ENCODE assay signal across 1 cellular context in the genomic region with DNA sequence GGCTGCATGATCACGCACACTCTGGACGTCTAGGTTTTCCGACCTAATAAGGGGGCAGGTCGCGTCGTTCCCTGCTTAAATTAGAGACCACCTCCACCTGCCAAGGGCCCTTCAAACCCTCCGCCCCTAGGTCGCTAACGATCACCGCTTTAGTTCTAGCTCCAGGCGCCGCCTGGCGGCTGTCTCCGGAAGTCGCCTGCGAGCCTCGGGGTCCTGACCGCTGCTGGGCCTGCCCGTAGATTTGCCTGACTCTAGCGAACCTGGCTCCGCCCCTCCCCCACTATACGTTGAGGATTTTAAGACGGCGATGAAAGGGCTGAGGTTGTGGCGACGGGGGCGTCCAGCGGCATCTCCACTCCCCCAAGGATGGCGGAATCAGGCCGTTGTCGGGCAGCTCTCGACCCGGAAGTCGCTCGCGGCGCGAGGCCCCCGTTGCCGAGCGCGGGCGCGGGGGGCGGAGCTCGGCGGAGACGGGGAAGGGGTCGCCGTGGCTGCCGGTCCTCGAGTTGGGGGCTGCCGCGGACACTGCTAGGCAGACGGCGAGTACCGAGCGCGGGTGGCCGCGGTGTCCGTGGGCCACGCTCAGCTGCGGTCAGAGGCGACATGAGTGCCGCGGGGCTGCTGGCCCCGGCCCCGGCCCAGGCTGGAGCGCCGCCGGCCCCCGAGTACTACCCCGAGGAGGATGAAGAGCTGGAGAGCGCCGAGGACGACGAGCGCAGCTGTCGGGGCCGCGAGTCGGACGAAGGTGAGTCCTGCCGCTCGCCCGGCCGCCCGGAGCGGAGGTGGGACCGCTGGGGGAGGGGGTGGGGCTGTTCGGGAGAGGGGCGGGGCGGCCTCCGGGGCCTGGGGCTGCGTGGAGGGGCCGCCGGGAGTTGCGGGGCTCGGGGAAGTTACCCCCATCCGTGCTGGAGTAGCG.
TF ChIP-seq lines count a peak whose summit lies in the region.

A gene with protein sequence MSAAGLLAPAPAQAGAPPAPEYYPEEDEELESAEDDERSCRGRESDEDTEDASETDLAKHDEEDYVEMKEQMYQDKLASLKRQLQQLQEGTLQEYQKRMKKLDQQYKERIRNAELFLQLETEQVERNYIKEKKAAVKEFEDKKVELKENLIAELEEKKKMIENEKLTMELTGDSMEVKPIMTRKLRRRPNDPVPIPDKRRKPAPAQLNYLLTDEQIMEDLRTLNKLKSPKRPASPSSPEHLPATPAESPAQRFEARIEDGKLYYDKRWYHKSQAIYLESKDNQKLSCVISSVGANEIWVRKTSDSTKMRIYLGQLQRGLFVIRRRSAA (plus strand): TSS at position 467 of the 916 bp plus-strand sequence. CDS start 137 bp downstream, at position 604.

TF ChIP-seq in HEK293, 187 proteins besides CTCF, POLR2A, EP300 and RAD21 (continued from another document and continues in another):
- TF ChIP-seq IKZF3 (tag by site-specific recombination; IDR thresholded peaks at IDR 0.05) (no peak), ZNF248 (tag by site-specific recombination; IDR thresholded peaks at IDR 0.05) (no peak), ZNF692 (tag by site-specific recombination; IDR thresholded peaks at IDR 0.05) (peak; percentile 97), MZF1 (tag by site-specific recombination; IDR thresholded peaks at IDR 0.05; ENCODE audit: borderline replicate concordance) (no peak), PRDM6 (tag by site-specific recombination; IDR thresholded peaks at IDR 0.05) (no peak), ZNF501 (tag by site-specific recombination; IDR thresholded peaks at IDR 0.05) (peak; percentile 83), ZNF132 (tag by site-specific recombination; IDR thresholded peaks at IDR 0.05; ENCODE audit: borderline replicate concordance) (no peak), ZNF701 (tag by site-specific recombination; IDR thresholded peaks at IDR 0.05) (no peak), ZFP3 (tag by site-specific recombination; IDR thresholded peaks at IDR 0.05; ENCODE audit: low read depth) (no peak), ZNF423 (tag by site-specific recombination; IDR thresholded peaks at IDR 0.05) (no peak), ZNF214 (tag by site-specific recombination; IDR thresholded peaks at IDR 0.05; ENCODE audit: borderline replicate concordance) (no peak), ZSCAN23 (tag by site-specific recombination; IDR thresholded peaks at IDR 0.05) (0 out of 2 replicates have a peak, but pooled peaks have one; percentile 55), ZNF311 (tag by site-specific recombination; IDR thresholded peaks at IDR 0.05; ENCODE audit: borderline replicate concordance) (no peak), TCF7L2 (IDR thresholded peaks at IDR 0.05; ENCODE audit: borderline replicate concordance, low read depth, low read length) (no peak), ZNF449 (tag by site-specific recombination; IDR thresholded peaks at IDR 0.05) (no peak; the same call in 1 of the 2 replicates), ZNF626 (tag by site-specific recombination; IDR thresholded peaks at IDR 0.05) (no peak), ZNF366 (tag by site-specific recombination; conservative IDR thresholded peaks at IDR 0.05) (no peak)
- TF ChIP-seq, protein P1, sequence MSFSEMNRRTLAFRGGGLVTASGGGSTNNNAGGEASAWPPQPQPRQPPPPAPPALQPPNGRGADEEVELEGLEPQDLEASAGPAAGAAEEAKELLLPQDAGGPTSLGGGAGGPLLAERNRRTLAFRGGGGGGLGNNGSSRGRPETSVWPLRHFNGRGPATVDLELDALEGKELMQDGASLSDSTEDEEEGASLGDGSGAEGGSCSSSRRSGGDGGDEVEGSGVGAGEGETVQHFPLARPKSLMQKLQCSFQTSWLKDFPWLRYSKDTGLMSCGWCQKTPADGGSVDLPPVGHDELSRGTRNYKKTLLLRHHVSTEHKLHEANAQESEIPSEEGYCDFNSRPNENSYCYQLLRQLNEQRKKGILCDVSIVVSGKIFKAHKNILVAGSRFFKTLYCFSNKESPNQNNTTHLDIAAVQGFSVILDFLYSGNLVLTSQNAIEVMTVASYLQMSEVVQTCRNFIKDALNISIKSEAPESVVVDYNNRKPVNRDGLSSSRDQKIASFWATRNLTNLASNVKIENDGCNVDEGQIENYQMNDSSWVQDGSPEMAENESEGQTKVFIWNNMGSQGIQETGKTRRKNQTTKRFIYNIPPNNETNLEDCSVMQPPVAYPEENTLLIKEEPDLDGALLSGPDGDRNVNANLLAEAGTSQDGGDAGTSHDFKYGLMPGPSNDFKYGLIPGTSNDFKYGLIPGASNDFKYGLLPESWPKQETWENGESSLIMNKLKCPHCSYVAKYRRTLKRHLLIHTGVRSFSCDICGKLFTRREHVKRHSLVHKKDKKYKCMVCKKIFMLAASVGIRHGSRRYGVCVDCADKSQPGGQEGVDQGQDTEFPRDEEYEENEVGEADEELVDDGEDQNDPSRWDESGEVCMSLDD (tag by site-specific recombination; IDR thresholded peaks at IDR 0.05), result peak; percentile 70; the same call in 1 of the 2 replicates
- TF ChIP-seq, protein P2, sequence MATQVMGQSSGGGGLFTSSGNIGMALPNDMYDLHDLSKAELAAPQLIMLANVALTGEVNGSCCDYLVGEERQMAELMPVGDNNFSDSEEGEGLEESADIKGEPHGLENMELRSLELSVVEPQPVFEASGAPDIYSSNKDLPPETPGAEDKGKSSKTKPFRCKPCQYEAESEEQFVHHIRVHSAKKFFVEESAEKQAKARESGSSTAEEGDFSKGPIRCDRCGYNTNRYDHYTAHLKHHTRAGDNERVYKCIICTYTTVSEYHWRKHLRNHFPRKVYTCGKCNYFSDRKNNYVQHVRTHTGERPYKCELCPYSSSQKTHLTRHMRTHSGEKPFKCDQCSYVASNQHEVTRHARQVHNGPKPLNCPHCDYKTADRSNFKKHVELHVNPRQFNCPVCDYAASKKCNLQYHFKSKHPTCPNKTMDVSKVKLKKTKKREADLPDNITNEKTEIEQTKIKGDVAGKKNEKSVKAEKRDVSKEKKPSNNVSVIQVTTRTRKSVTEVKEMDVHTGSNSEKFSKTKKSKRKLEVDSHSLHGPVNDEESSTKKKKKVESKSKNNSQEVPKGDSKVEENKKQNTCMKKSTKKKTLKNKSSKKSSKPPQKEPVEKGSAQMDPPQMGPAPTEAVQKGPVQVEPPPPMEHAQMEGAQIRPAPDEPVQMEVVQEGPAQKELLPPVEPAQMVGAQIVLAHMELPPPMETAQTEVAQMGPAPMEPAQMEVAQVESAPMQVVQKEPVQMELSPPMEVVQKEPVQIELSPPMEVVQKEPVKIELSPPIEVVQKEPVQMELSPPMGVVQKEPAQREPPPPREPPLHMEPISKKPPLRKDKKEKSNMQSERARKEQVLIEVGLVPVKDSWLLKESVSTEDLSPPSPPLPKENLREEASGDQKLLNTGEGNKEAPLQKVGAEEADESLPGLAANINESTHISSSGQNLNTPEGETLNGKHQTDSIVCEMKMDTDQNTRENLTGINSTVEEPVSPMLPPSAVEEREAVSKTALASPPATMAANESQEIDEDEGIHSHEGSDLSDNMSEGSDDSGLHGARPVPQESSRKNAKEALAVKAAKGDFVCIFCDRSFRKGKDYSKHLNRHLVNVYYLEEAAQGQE (tag by site-specific recombination; IDR thresholded peaks at IDR 0.05), result no peak
- TF ChIP-seq, protein P3, sequence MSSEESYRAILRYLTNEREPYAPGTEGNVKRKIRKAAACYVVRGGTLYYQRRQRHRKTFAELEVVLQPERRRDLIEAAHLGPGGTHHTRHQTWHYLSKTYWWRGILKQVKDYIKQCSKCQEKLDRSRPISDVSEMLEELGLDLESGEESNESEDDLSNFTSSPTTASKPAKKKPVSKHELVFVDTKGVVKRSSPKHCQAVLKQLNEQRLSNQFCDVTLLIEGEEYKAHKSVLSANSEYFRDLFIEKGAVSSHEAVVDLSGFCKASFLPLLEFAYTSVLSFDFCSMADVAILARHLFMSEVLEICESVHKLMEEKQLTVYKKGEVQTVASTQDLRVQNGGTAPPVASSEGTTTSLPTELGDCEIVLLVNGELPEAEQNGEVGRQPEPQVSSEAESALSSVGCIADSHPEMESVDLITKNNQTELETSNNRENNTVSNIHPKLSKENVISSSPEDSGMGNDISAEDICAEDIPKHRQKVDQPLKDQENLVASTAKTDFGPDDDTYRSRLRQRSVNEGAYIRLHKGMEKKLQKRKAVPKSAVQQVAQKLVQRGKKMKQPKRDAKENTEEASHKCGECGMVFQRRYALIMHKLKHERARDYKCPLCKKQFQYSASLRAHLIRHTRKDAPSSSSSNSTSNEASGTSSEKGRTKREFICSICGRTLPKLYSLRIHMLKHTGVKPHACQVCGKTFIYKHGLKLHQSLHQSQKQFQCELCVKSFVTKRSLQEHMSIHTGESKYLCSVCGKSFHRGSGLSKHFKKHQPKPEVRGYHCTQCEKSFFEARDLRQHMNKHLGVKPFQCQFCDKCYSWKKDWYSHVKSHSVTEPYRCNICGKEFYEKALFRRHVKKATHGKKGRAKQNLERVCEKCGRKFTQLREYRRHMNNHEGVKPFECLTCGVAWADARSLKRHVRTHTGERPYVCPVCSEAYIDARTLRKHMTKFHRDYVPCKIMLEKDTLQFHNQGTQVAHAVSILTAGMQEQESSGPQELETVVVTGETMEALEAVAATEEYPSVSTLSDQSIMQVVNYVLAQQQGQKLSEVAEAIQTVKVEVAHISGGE (tag by site-specific recombination; conservative IDR thresholded peaks at IDR 0.05; ENCODE audit: low read depth), result peak; percentile 65
- TF ChIP-seq, protein P4, sequence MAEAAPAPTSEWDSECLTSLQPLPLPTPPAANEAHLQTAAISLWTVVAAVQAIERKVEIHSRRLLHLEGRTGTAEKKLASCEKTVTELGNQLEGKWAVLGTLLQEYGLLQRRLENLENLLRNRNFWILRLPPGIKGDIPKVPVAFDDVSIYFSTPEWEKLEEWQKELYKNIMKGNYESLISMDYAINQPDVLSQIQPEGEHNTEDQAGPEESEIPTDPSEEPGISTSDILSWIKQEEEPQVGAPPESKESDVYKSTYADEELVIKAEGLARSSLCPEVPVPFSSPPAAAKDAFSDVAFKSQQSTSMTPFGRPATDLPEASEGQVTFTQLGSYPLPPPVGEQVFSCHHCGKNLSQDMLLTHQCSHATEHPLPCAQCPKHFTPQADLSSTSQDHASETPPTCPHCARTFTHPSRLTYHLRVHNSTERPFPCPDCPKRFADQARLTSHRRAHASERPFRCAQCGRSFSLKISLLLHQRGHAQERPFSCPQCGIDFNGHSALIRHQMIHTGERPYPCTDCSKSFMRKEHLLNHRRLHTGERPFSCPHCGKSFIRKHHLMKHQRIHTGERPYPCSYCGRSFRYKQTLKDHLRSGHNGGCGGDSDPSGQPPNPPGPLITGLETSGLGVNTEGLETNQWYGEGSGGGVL (tag by site-specific recombination; IDR thresholded peaks at IDR 0.05), result no peak
